In genomic region chr15:34795267-34796081, GRCh38 we compare ENCODE assay signal across 8 cellular contexts. TPM values are rescaled to one million over a fixed set of nuclear protein-coding genes. Genes with fewer than 3 reads are reported as not detected.
A peak's percentile ranks its signal among the peaks of the same experiment; 100 is the strongest.
DNase-seq lines count a peak whose midpoint lies in the region; ATAC-seq, FAIRE-seq and TF ChIP-seq lines count a peak whose summit lies in the region.

Gene ACTC1, minus strand, starts transcription at chr15:34795549. Its CDS starts 741 bp downstream, at chr15:34794808.

- no peaks in the 10 kb centered on the region for H3K36me3 ChIP-seq in MG63

- TF ChIP-seq CTCF in A549 (IDR thresholded peaks at IDR 0.05): 0 out of 3 replicates have a peak, but pooled peaks have one; percentile 10
- TF ChIP-seq CTCF in epithelial cell of esophagus (IDR thresholded peaks at IDR 0.05; ENCODE audit: insufficient read depth, low read depth, low read length, missing control alignments): no peak
- TF ChIP-seq CTCF in mesothelial cell of epicardium (IDR thresholded peaks at IDR 0.05; ENCODE audit: unreplicated experiment): no peak

- H3K27me3 ChIP-seq in MG63: no peaks in the 10 kb centered on the region

- H3K4me3 Mint-ChIP-seq in mesothelial cell of epicardium: peak within 1 kb of the TSS; percentile 63

- no peak for FAIRE-seq in A549 (lab: Jason Lieb, UNC)

- no peak within 1 kb of the TSS for H3K27ac Mint-ChIP-seq in mesothelial cell of epicardium

- WGBS in A549 (ENCODE audit: missing lambda C conversion rate): 22% methylated on average over 33 of the region's 44 CpGs

- no peak for TF ChIP-seq EP300 in A549 (IDR thresholded peaks at IDR 0.05)

- peaks cover 22% of the 10 kb centered on the region for H3K4me1 Mint-ChIP-seq in mesothelial cell of epicardium

- no peak for TF ChIP-seq POLR2A in A549 (IDR thresholded peaks at IDR 0.05; ENCODE audit: low read length)

- peaks cover 16% of the 10 kb centered on the region for H3K4me1 ChIP-seq in A549

- H3K4me2 ChIP-seq in A549: peak within 1 kb of the TSS; percentile 76

- H3K4me3 ChIP-seq in A549 (peak within 1 kb of the TSS; percentile 24; the same call in 2 of the 3 replicates), MG63 (no peak within 1 kb of the TSS; the same call in 1 of the 2 replicates), epithelial cell of esophagus (ENCODE audit: low read length) (no peak within 1 kb of the TSS)

- H3K9me3 ChIP-seq in A549: no peaks in the 10 kb centered on the region
- no peaks in the 10 kb centered on the region for H3K9me3 ChIP-seq in MG63

- H3K36me3 Mint-ChIP-seq in mesothelial cell of epicardium: no peaks in the 10 kb centered on the region

- DNase-seq in A549 (ENCODE audit: low read depth in 1 of 2, low spot score in 1 of 2) (peak; percentile 21 to 66), MG63 (peak; percentile 79), epithelial cell of esophagus (ENCODE audit: low read depth) (peak; percentile 54), mesothelial cell of epicardium (ENCODE audit: low spot score in 2 of 2, unreplicated experiment in 2 of 2) (peak; percentile 49 to 67), NCI-H446 treated with DMSO at 0.1 percent for 48 hours (lab: John Stamatoyannopoulos, UW) (no peak), epidermal melanocyte (ENCODE audit: insufficient read length, low spot score) (no peak), NAMALWA (ENCODE audit: low spot score) (no peak)

- no peaks in the 10 kb centered on the region for H3K9me3 Mint-ChIP-seq in mesothelial cell of epicardium

- H3K27me3 Mint-ChIP-seq in mesothelial cell of epicardium (ENCODE audit: low read depth): peaks cover 33% of the 10 kb centered on the region

- POLR2A ChIA-PET in A549 (lab: Yijun Ruan, JAX): interaction anchor here (0.6 kb wide), 2 partner anchors 18 to 82 kb away, joined by 3 to 4 read pairs; no protein-coding TSS in a partner anchor

- H3K27ac ChIP-seq in A549: peak within 1 kb of the TSS; percentile 50 to 83; a peak in 5 of 6 replicates

- CTCF ChIA-PET in A549 (lab: Yijun Ruan, JAX): interaction anchor here (0.8 to 1.3 kb wide), 3 partner anchors 17 to 125 kb away, joined by 3 read pairs; no protein-coding TSS in a partner anchor

- TF ChIP-seq RAD21 in A549 (conservative IDR thresholded peaks at IDR 0.05 in 1 of 2, IDR thresholded peaks at IDR 0.05 in 1 of 2): peak in 1 of 2 experiments; percentile 20; a peak in 1 of 5 replicates

- ATAC-seq in A549 (peak; percentile 87 to 91), GM21619 (IDR thresholded peaks at IDR 0.05; ENCODE audit: unreplicated experiment) (no peak)

TF ChIP-seq in A549, 52 proteins besides CTCF, POLR2A, EP300 and RAD21:
- TF ChIP-seq FOSL2 (IDR thresholded peaks at IDR 0.05) (no peak), FOSL2 (CRISPR knock-in tag; IDR thresholded peaks at IDR 0.05) (peak; percentile 69), SMC3 (IDR thresholded peaks at IDR 0.05) (peak; percentile 30; the same call in 2 of the 3 replicates), MAZ (IDR thresholded peaks at IDR 0.05; ENCODE audit: borderline replicate concordance, low read depth, low read length) (no peak), POLR2AphosphoS2 (conservative IDR thresholded peaks at IDR 0.05; ENCODE audit: low read length) (no peak), HES2 (IDR thresholded peaks at IDR 0.05) (no peak), MAFK (IDR thresholded peaks at IDR 0.05; ENCODE audit: partially characterized antibody) (no peak), REST (IDR thresholded peaks at IDR 0.05) (no peak)

RNA-seq across cellular contexts. Expression of gene ACTC1, which starts in this region (rescaled TPM):
- polyA plus RNA-seq in A549 (2011; rRNA removed): 0.19 and 0.22 TPM in 2 replicates
- polyA plus RNA-seq in A549 (2012; cell fraction: cytosol; rRNA removed): 0.12 and 0.21 TPM in 2 replicates
- 0.17 and 0.42 TPM in 2 replicates for polyA plus RNA-seq in A549 (2012; cell fraction: nucleus; rRNA removed)
- polyA plus RNA-seq in A549 (2017; fragmentation: RNase III; extraction: RNeasy Plus Mini Kit Qiagen cat#74134 plus additional on column Dnase treatment): 0.43 to 1.1 TPM (median 1.0 TPM) in 3 replicates
- polyA minus RNA-seq in A549 (2011; rRNA and poly(A)+ RNA removed): not detected in 2 replicates
- total RNA-seq in MG63 (2014; rRNA removed; shearing (Covaris generic); ENCODE audit: low replicate concordance): not detected in 2 replicates
- total RNA-seq in mesothelial cell of epicardium: 4.8 to 5.5 TPM (median 5.4 TPM) in 3 replicates

Comparison
In these comparisons a context has a peak if more than half of its experiments do, and no peak if none do; other contexts are left out.
1. Peak in DNase-seq in MG63; RNA of the gene not detected or under 1 TPM.
2. DNase-seq: peak in A549 (2 of 2), epithelial cell of esophagus (single experiment) and mesothelial cell of epicardium (2 of 2); none in NCI-H446 treated with DMSO at 0.1 percent for 48 hours (single experiment), epidermal melanocyte (single experiment) and NAMALWA (single experiment).